ENCODE assay signal across 18 cellular contexts in genomic region chr1:167565922-167566321, GRCh38. TPM values are rescaled to one million over a fixed set of nuclear protein-coding genes. Genes with fewer than 3 reads are reported as not detected.
DNase-seq lines count a peak whose midpoint lies in the region; ATAC-seq and TF ChIP-seq lines count a peak whose summit lies in the region.
"Had no signal": no experiment of that assay in that cellular context is flagged by ENCODE, and none has a peak within 500 bp of the region (broad histone marks: within the 10 kb centered on the region; RNA-seq: fewer than 3 reads in every experiment).

No MANE protein-coding gene starts in this region.

- H3K9me3 ChIP-seq in breast epithelium = no peaks in the 10 kb centered on the region

- BruUV-seq in MCF 10A (replicated peaks; lab: Mats Ljungman, UMichigan) = no TSS peak

- CTCF ChIA-PET in MCF 10A (lab: Yijun Ruan, JAX) (interaction anchor here (0.6 to 7.0 kb wide), 13 partner anchors 7 to 299 kb away, joined by 3 to 79 read pairs (median 4); partner anchors contain the start of gene CREG1), activated B cell treated with CpG ODN at 0.5 μM for 24 hours (lab: Charles Lee) (interaction anchor here (2.4 kb wide), 1 partner anchor 10 kb away, joined by 10 read pairs; no protein-coding TSS in a partner anchor)

- H3K27me3 Mint-ChIP-seq in MCF 10A (ENCODE audit: insufficient read depth, unreplicated experiment) (no peaks in the 10 kb centered on the region), activated B cell treated with CpG ODN at 0.5 μM for 24 hours (no peaks in the 10 kb centered on the region)
- peaks cover 4 to 12% of the 10 kb centered on the region in 2 donors for H3K27me3 Mint-ChIP-seq in stimulated activated naive B cell treated with anti-CD40 and anti-IgM and Interleukin-4, amounts not matched to agents 10 μg/mL and 1 μg/mL and 100 μg/mL, for 72 hours
- peaks cover 10% of the 10 kb centered on the region for H3K27me3 Mint-ChIP-seq in stimulated activated naive CD8-positive, alpha-beta T cell treated with anti-CD3 and anti-CD28 coated beads, Interleukin-15, amount 100 ng/mL, for 72 hours

- H3K4me3 ChIP-seq in breast epithelium = no peak overlapping the region
- H3K4me3 ChIP-seq: SK-N-MC had no signal

- H3K9me3 Mint-ChIP-seq in MCF 10A (ENCODE audit: unreplicated experiment) (no peaks in the 10 kb centered on the region), activated B cell treated with CpG ODN at 0.5 μM for 24 hours (peaks cover 2% of the 10 kb centered on the region)
- H3K9me3 Mint-ChIP-seq in stimulated activated naive B cell treated with anti-CD40 and anti-IgM and Interleukin-4, amounts not matched to agents 10 μg/mL and 1 μg/mL and 100 μg/mL, for 72 hours = no peaks in the 10 kb centered on the region
- H3K9me3 Mint-ChIP-seq in stimulated activated naive CD8-positive, alpha-beta T cell treated with anti-CD3 and anti-CD28 coated beads, Interleukin-15, amount 100 ng/mL, for 72 hours = no peaks in the 10 kb centered on the region

- H3K4me3 Mint-ChIP-seq in MCF 10A (ENCODE audit: unreplicated experiment) (no peak overlapping the region), activated B cell treated with CpG ODN at 0.5 μM for 24 hours (no peak overlapping the region)
- no peak overlapping the region for H3K4me3 Mint-ChIP-seq in stimulated activated naive B cell treated with anti-CD40 and anti-IgM and Interleukin-4, amounts not matched to agents 10 μg/mL and 1 μg/mL and 100 μg/mL, for 72 hours
- H3K4me3 Mint-ChIP-seq in stimulated activated naive CD8-positive, alpha-beta T cell treated with anti-CD3 and anti-CD28 coated beads, Interleukin-15, amount 100 ng/mL, for 72 hours = no peak overlapping the region
- H3K4me3 Mint-ChIP-seq: B cell; CD4-positive, alpha-beta memory T cell had no signal

- no peak for TF ChIP-seq CTCF in MCF 10A (IDR thresholded peaks at IDR 0.05; ENCODE audit: unreplicated experiment)
- no peak for TF ChIP-seq CTCF in breast epithelium (IDR thresholded peaks at IDR 0.05)
- no peak for TF ChIP-seq CTCF in activated B cell treated with CpG ODN at 0.5 μM for 24 hours (IDR thresholded peaks at IDR 0.05)

- no peaks in the 10 kb centered on the region for H3K36me3 Mint-ChIP-seq in MCF 10A (ENCODE audit: insufficient read depth, unreplicated experiment)
- no peaks in the 10 kb centered on the region for H3K36me3 Mint-ChIP-seq in activated B cell treated with CpG ODN at 0.5 μM for 24 hours (ENCODE audit: low read depth)
- no peaks in the 10 kb centered on the region for H3K36me3 Mint-ChIP-seq in stimulated activated naive B cell treated with anti-CD40 and anti-IgM and Interleukin-4, amounts not matched to agents 10 μg/mL and 1 μg/mL and 100 μg/mL, for 72 hours
- H3K36me3 Mint-ChIP-seq: CD4-positive, alpha-beta memory T cell had no signal

- peak; percentile 10 for ATAC-seq in activated B cell treated with CpG ODN at 0.5 μM for 24 hours (ENCODE audit: low read depth)
- ATAC-seq in stimulated activated naive B cell treated with anti-CD40 and anti-IgM and Interleukin-4, amounts not matched to agents 10 μg/mL and 1 μg/mL and 100 μg/mL, for 72 hours (replicated peaks) = peak; percentile 83
- no peak for ATAC-seq in stimulated activated naive CD8-positive, alpha-beta T cell treated with anti-CD3 and anti-CD28 coated beads, Interleukin-15, amount 100 ng/mL, for 72 hours
- ATAC-seq: HepG2 had no signal

- no peaks in the 10 kb centered on the region for H3K36me3 ChIP-seq in breast epithelium

- DNase-seq in MCF 10A (ENCODE audit: unreplicated experiment) = no peak
- no peak for DNase-seq in breast epithelium (ENCODE audit: low spot score in 2 of 2)
- DNase-seq in NOMO-1 treated with DMSO at 0.1 percent for 48 hours (lab: John Stamatoyannopoulos, UW; ENCODE audit: unreplicated experiment) = peak; percentile 49
- no peak for DNase-seq in activated B cell treated with CpG ODN at 0.5 μM for 24 hours
- DNase-seq in stimulated activated naive B cell treated with anti-CD40 and anti-IgM and Interleukin-4, amounts not matched to agents 10 μg/mL and 1 μg/mL and 100 μg/mL, for 72 hours = no peak
- DNase-seq in activated CD4-positive, alpha-beta T cell treated with anti-CD3 and anti-CD28 coated beads, Interleukin-2, amount 50 U/mL, for 4 hours = no peak
- no peak for DNase-seq in activated gamma-delta T cell treated with Interleukin-2 at 50 U/mL for 16 hours
- DNase-seq in stimulated activated naive CD8-positive, alpha-beta T cell treated with anti-CD3 and anti-CD28 coated beads, Interleukin-15, amount 100 ng/mL, for 72 hours = no peak
- DNase-seq: CD4-positive, alpha-beta memory T cell; NCI-H1105 treated with DMSO at 0.1 percent for 48 hours; NCI-H1694; OCI-M1; SHP77 had no signal

- POLR2A ChIA-PET in MCF 10A (lab: Yijun Ruan, JAX) = interaction anchor here (0.6 to 8.4 kb wide), 10 partner anchors 7 to 590 kb away, joined by 3 to 152 read pairs (median 7); partner anchors contain the start of genes CREG1, DCAF6, ILDR2 and MPC2
- POLR2A ChIA-PET in activated B cell treated with CpG ODN at 0.5 μM for 24 hours (lab: Charles Lee) = no interaction called here

- no peak for TF ChIP-seq POLR2A in breast epithelium (IDR thresholded peaks at IDR 0.05)

- H3K4me1 ChIP-seq in breast epithelium = no peaks in the 10 kb centered on the region

- H3K27ac ChIP-seq in breast epithelium = no peak overlapping the region

- H3K27me3 ChIP-seq in breast epithelium = no peaks in the 10 kb centered on the region

- intact Hi-C loops in MCF 10A (cut with micrococcal nuclease) (loop anchor here (2.0 kb wide), 1 partner anchor 123 kb away; no protein-coding TSS in a partner anchor), breast epithelium (cut with DNase I; ENCODE audit: low total_unique reads) (no loop called here), activated B cell treated with CpG ODN at 0.5 μM for 24 hours (cut with micrococcal nuclease) (no loop called here)

- H3K4me1 Mint-ChIP-seq in MCF 10A (ENCODE audit: insufficient read depth, unreplicated experiment) (peaks cover 54% of the 10 kb centered on the region), activated B cell treated with CpG ODN at 0.5 μM for 24 hours (peaks cover 15% of the 10 kb centered on the region)
- H3K4me1 Mint-ChIP-seq in stimulated activated naive B cell treated with anti-CD40 and anti-IgM and Interleukin-4, amounts not matched to agents 10 μg/mL and 1 μg/mL and 100 μg/mL, for 72 hours = peaks cover 18 to 38% of the 10 kb centered on the region in 2 donors
- H3K4me1 Mint-ChIP-seq in stimulated activated naive CD8-positive, alpha-beta T cell treated with anti-CD3 and anti-CD28 coated beads, Interleukin-15, amount 100 ng/mL, for 72 hours = peaks cover 20% of the 10 kb centered on the region

- peak overlapping the region; percentile 85 for H3K27ac Mint-ChIP-seq in MCF 10A (ENCODE audit: low read depth, unreplicated experiment)
- no peak overlapping the region for H3K27ac Mint-ChIP-seq in activated B cell treated with CpG ODN at 0.5 μM for 24 hours
- H3K27ac Mint-ChIP-seq in stimulated activated naive B cell treated with anti-CD40 and anti-IgM and Interleukin-4, amounts not matched to agents 10 μg/mL and 1 μg/mL and 100 μg/mL, for 72 hours = no peak overlapping the region
- no peak overlapping the region for H3K27ac Mint-ChIP-seq in stimulated activated naive CD8-positive, alpha-beta T cell treated with anti-CD3 and anti-CD28 coated beads, Interleukin-15, amount 100 ng/mL, for 72 hours
- H3K27ac Mint-ChIP-seq: B cell had no signal

RNA-seq across cellular contexts. Expression of gene CREG1, which starts 12.4 kb away (rescaled TPM):
- total RNA-seq in MCF 10A (2022) = 136 and 154 TPM in 2 replicates
- total RNA-seq in breast epithelium = 100 to 1,000 TPM; 156 to 444 (median 190) TPM
- total RNA-seq in activated B cell treated with CpG ODN at 0.5 μM for 24 hours = 3.1 and 3.8 TPM in 2 replicates

RNA-seq across cellular contexts. Expression of gene CD247, which starts 47.6 kb away (rescaled TPM):
- total RNA-seq in MCF 10A (2022) (not detected in 2 replicates), breast epithelium (1 to 10 TPM in 2 of 3 donors, under 1 TPM in 1; 0.80 to 2.0 (median 2.0) TPM), activated B cell treated with CpG ODN at 0.5 μM for 24 hours (1.0 and 2.1 TPM in 2 replicates)
- total RNA-seq: A172, M059J had no signal

Comparison
In these comparisons a context has a peak if more than half of its experiments do, and no peak if none do; other contexts are left out.
1. RNA of gene CREG1, which starts 12.4 kb away (total RNA-seq): 156 to 444 TPM in breast epithelium and 136 to 154 TPM in MCF 10A; 3.1 to 3.8 TPM in activated B cell treated with CpG ODN at 0.5 μM for 24 hours; every median in the first group is over 10 times any median in the second.